In the genomic region with DNA sequence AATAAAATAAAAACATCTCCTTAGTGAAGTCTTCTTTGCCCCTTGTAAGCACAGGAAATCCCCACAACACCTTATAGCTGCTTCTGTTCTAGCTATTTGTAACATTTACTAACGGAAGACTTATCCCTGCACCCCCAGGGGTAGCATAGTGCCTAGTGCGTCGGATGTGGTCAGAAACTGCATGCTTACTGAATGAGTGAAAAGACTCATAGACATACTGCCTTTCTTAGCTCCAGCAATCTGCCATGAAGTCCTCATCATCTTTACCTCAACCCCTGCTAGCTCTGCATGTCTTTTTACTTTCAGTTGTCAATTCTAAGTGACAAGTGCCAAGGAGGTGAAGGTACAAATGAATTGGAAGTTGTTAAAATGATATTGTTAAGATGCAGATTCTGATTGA, we compare ENCODE assay signal across 19 cellular contexts. TPM values are rescaled to one million over a fixed set of nuclear protein-coding genes. Genes with fewer than 3 reads are reported as not detected.
DNase-seq lines count a peak whose midpoint lies in the region; ATAC-seq and TF ChIP-seq lines count a peak whose summit lies in the region.
"Had no signal": no experiment of that assay in that cellular context is flagged by ENCODE, and none has a peak within 500 bp of the region (broad histone marks: within the 10 kb centered on the region; RNA-seq: fewer than 3 reads in every experiment).

No MANE protein-coding gene starts in this region.

- TF ChIP-seq CTCF in OCI-LY3 (IDR thresholded peaks at IDR 0.05; ENCODE audit: low read depth, low read length) (no peak), fibroblast of mammary gland (conservative IDR thresholded peaks at IDR 0.05; ENCODE audit: control insufficient read depth, insufficient read depth, low read depth, low read length) (no peak), foreskin keratinocyte (conservative IDR thresholded peaks at IDR 0.05) (no peak)

- H3K27ac ChIP-seq in OCI-LY3 (ENCODE audit: low read length) (no peak overlapping the region), foreskin keratinocyte (no peak overlapping the region)
- H3K27ac ChIP-seq: coronary artery, SJSA1, tibial artery had no signal

- H3K9me3 ChIP-seq in OCI-LY3 (ENCODE audit: insufficient read depth, low read length), result no peaks in the 10 kb centered on the region
- H3K9me3 ChIP-seq: SJSA1, tibial artery had no signal

- peak overlapping the region; percentile 18; the same call in 1 of the 2 replicates for H3K4me2 ChIP-seq in OCI-LY3 (ENCODE audit: low read length)

- DNase-seq in activated naive CD8-positive, alpha-beta T cell treated with anti-CD3 and anti-CD28 coated beads, Interleukin-2, amount 50 U/mL, for 24 hours, result no peak
- no peak for DNase-seq in activated naive CD8-positive, alpha-beta T cell treated with anti-CD3 and anti-CD28 coated beads for 36 hours
- DNase-seq in fibroblast of mammary gland (ENCODE audit: low read depth) (peak; percentile 25), foreskin keratinocyte (no peak), DMS 273 (lab: John Stamatoyannopoulos, UW; ENCODE audit: unreplicated experiment) (no peak), NAMALWA (ENCODE audit: low spot score) (no peak), SW480 (ENCODE audit: low spot score) (no peak)
- DNase-seq: activated CD4-positive, CD25-positive, alpha-beta regulatory T cell treated with anti-CD3 and anti-CD28 coated beads, Interleukin-2, amount 50 U/mL, for 72 hours; Karpas-422; left cardiac atrium; midbrain; NCI-H1105; NCI-H526 treated with DMSO at 0.1 percent for 48 hours; PC-3; tibial artery had no signal

- no peak overlapping the region for H3K27ac Mint-ChIP-seq in activated naive CD8-positive, alpha-beta T cell treated with anti-CD3 and anti-CD28 coated beads, Interleukin-2, amount 50 U/mL, for 24 hours
- no peak overlapping the region for H3K27ac Mint-ChIP-seq in activated naive CD8-positive, alpha-beta T cell treated with anti-CD3 and anti-CD28 coated beads for 36 hours
- H3K27ac Mint-ChIP-seq: stimulated activated memory B cell treated with anti-CD40 and anti-IgM and Interleukin-4, amounts not matched to agents 10 μg/mL and 1 μg/mL and 100 μg/mL, for 72 hours had no signal

- H3K4me1 Mint-ChIP-seq in activated naive CD8-positive, alpha-beta T cell treated with anti-CD3 and anti-CD28 coated beads, Interleukin-2, amount 50 U/mL, for 24 hours, result peaks cover 2% of the 10 kb centered on the region
- H3K4me1 Mint-ChIP-seq in activated naive CD8-positive, alpha-beta T cell treated with anti-CD3 and anti-CD28 coated beads for 36 hours, result no peaks in the 10 kb centered on the region
- H3K4me1 Mint-ChIP-seq: stimulated activated memory B cell treated with anti-CD40 and anti-IgM and Interleukin-4, amounts not matched to agents 10 μg/mL and 1 μg/mL and 100 μg/mL, for 72 hours had no signal

- H3K36me3 Mint-ChIP-seq in activated naive CD8-positive, alpha-beta T cell treated with anti-CD3 and anti-CD28 coated beads, Interleukin-2, amount 50 U/mL, for 24 hours (ENCODE audit: low read depth), result peaks cover 16% of the 10 kb centered on the region
- H3K36me3 Mint-ChIP-seq in activated naive CD8-positive, alpha-beta T cell treated with anti-CD3 and anti-CD28 coated beads for 36 hours, result peaks cover 15% of the 10 kb centered on the region

- no peaks in the 10 kb centered on the region for H3K9me3 Mint-ChIP-seq in activated naive CD8-positive, alpha-beta T cell treated with anti-CD3 and anti-CD28 coated beads, Interleukin-2, amount 50 U/mL, for 24 hours
- no peaks in the 10 kb centered on the region for H3K9me3 Mint-ChIP-seq in activated naive CD8-positive, alpha-beta T cell treated with anti-CD3 and anti-CD28 coated beads for 36 hours
- H3K9me3 Mint-ChIP-seq: stimulated activated memory B cell treated with anti-CD40 and anti-IgM and Interleukin-4, amounts not matched to agents 10 μg/mL and 1 μg/mL and 100 μg/mL, for 72 hours had no signal

- H3K36me3 ChIP-seq in OCI-LY3 (replicated peaks; ENCODE audit: low read depth, low read length), result no peaks in the 10 kb centered on the region
- H3K36me3 ChIP-seq: SJSA1 had no signal

- no peaks in the 10 kb centered on the region for H4K20me1 ChIP-seq in OCI-LY3 (ENCODE audit: insufficient read depth, low read length)

- H3K27me3 ChIP-seq in OCI-LY3 (ENCODE audit: low read depth, low read length) (no peaks in the 10 kb centered on the region), foreskin keratinocyte (no peaks in the 10 kb centered on the region)
- H3K27me3 ChIP-seq: SJSA1, tibial artery had no signal

- no peak overlapping the region for H3K4me3 Mint-ChIP-seq in activated naive CD8-positive, alpha-beta T cell treated with anti-CD3 and anti-CD28 coated beads, Interleukin-2, amount 50 U/mL, for 24 hours
- H3K4me3 Mint-ChIP-seq in activated naive CD8-positive, alpha-beta T cell treated with anti-CD3 and anti-CD28 coated beads for 36 hours, result no peak overlapping the region
- H3K4me3 Mint-ChIP-seq: stimulated activated memory B cell treated with anti-CD40 and anti-IgM and Interleukin-4, amounts not matched to agents 10 μg/mL and 1 μg/mL and 100 μg/mL, for 72 hours had no signal

- ATAC-seq in activated naive CD8-positive, alpha-beta T cell treated with anti-CD3 and anti-CD28 coated beads, Interleukin-2, amount 50 U/mL, for 24 hours, result peak; percentile 36
- no peak for ATAC-seq in foreskin keratinocyte
- ATAC-seq: left cardiac atrium; PC-3; stimulated activated memory B cell treated with anti-CD40 and anti-IgM and Interleukin-4, amounts not matched to agents 10 μg/mL and 1 μg/mL and 100 μg/mL, for 72 hours had no signal

- H2AFZ ChIP-seq in OCI-LY3 (ENCODE audit: low read depth, low read length), result 0 out of 2 replicates have a peak overlapping the region, but pooled peaks have one; percentile 5

- H3K27me3 Mint-ChIP-seq in activated naive CD8-positive, alpha-beta T cell treated with anti-CD3 and anti-CD28 coated beads, Interleukin-2, amount 50 U/mL, for 24 hours, result no peaks in the 10 kb centered on the region
- no peaks in the 10 kb centered on the region for H3K27me3 Mint-ChIP-seq in activated naive CD8-positive, alpha-beta T cell treated with anti-CD3 and anti-CD28 coated beads for 36 hours
- H3K27me3 Mint-ChIP-seq: stimulated activated memory B cell treated with anti-CD40 and anti-IgM and Interleukin-4, amounts not matched to agents 10 μg/mL and 1 μg/mL and 100 μg/mL, for 72 hours had no signal

- H3K4me3 ChIP-seq in OCI-LY3 (ENCODE audit: low read length), result no peak overlapping the region
- H3K4me3 ChIP-seq in fibroblast of mammary gland (ENCODE audit: control insufficient read depth, low read depth, low read length), result no peak overlapping the region
- H3K4me3 ChIP-seq: coronary artery, SJSA1, tibial artery had no signal

- no peak overlapping the region for H3K9ac ChIP-seq in OCI-LY3 (ENCODE audit: low read length)

- H3K79me2 ChIP-seq in OCI-LY3 (ENCODE audit: low read length), result no peaks in the 10 kb centered on the region

- peaks cover 14% of the 10 kb centered on the region for H3K4me1 ChIP-seq in OCI-LY3 (ENCODE audit: low read length)
- H3K4me1 ChIP-seq in foreskin keratinocyte, result no peaks in the 10 kb centered on the region
- H3K4me1 ChIP-seq: SJSA1, tibial artery had no signal

RNA-seq across cellular contexts. Expression of a gene that starts 12.9 kb away (rescaled TPM):
- total RNA-seq in activated naive CD8-positive, alpha-beta T cell treated with anti-CD3 and anti-CD28 coated beads for 36 hours, result 10 to 100 TPM; 20.9 to 22.2 TPM
- total RNA-seq in foreskin keratinocyte, result 16.1 and 16.8 TPM in 2 replicates
- 10.7 and 12.2 TPM in 2 replicates for polyA plus RNA-seq in foreskin keratinocyte

RNA-seq across cellular contexts. Expression of a gene that starts 33.3 kb away (rescaled TPM):
- total RNA-seq in activated naive CD8-positive, alpha-beta T cell treated with anti-CD3 and anti-CD28 coated beads for 36 hours, result 1 to 10 TPM; 1.4 to 1.5 TPM
- 2.0 and 2.3 TPM in 2 replicates for total RNA-seq in foreskin keratinocyte
- 3.1 and 3.3 TPM in 2 replicates for polyA plus RNA-seq in foreskin keratinocyte

RNA-seq across cellular contexts. Expression of a gene that starts 45.3 kb away (rescaled TPM):
- 10 to 100 TPM; 27.3 to 32.4 TPM for total RNA-seq in activated naive CD8-positive, alpha-beta T cell treated with anti-CD3 and anti-CD28 coated beads for 36 hours
- 42.5 and 42.6 TPM in 2 replicates for total RNA-seq in foreskin keratinocyte
- 26.1 and 27.6 TPM in 2 replicates for polyA plus RNA-seq in foreskin keratinocyte

RNA-seq across cellular contexts. Expression of a gene that starts 55.1 kb away (rescaled TPM):
- not detected for total RNA-seq in activated naive CD8-positive, alpha-beta T cell treated with anti-CD3 and anti-CD28 coated beads for 36 hours
- total RNA-seq in foreskin keratinocyte, result 0.14 and 0.21 TPM in 2 replicates
- 0.04 TPM in 1 of 2 replicates, not detected in the other for polyA plus RNA-seq in foreskin keratinocyte
- total RNA-seq: SJSA1 had no signal
